26 cellular contexts compared by ENCODE assay signal in genomic region chr2:76731157-76731556, GRCh38.
"Had no signal": no experiment of that assay in that cellular context is flagged by ENCODE, and none has a peak within 500 bp of the region (broad histone marks: within the 10 kb centered on the region; RNA-seq: fewer than 3 reads in every experiment).

No MANE protein-coding gene starts in this region.

- H3K36me3 ChIP-seq: ascending aorta, gastrocnemius medialis, stomach, tibial artery, upper lobe of right lung had no signal

- H3K4me1 ChIP-seq: ascending aorta, gastrocnemius medialis, stomach, tibial artery, upper lobe of right lung had no signal

- H3K27ac ChIP-seq: ascending aorta, coronary artery, dorsolateral prefrontal cortex, gastrocnemius medialis, stomach, tibial artery, upper lobe of right lung had no signal

- H3K27me3 ChIP-seq: ascending aorta, dorsolateral prefrontal cortex, gastrocnemius medialis, stomach, tibial artery, upper lobe of right lung had no signal

- ATAC-seq: activated CD4-positive, alpha-beta T cell treated with anti-CD3 and anti-CD28 coated beads for 36 hours; effector memory CD8-positive, alpha-beta T cell; gastrocnemius medialis; left cardiac atrium; left ventricle myocardium superior; mucosa of descending colon; natural killer cell treated with Interleukin-12 subunit alpha and Interleukin-12 subunit beta and Interleukin-15 and Interleukin-18, amount 100 ng/mL, for 72 hours; right cardiac atrium; stimulated activated naive B cell treated with anti-CD40 and anti-IgM and Interleukin-4, amounts not matched to agents 10 μg/mL and 1 μg/mL and 100 μg/mL, for 72 hours; upper lobe of right lung had no signal

- H3K4me3 ChIP-seq: ascending aorta, coronary artery, dorsolateral prefrontal cortex, gastrocnemius medialis, mucosa of descending colon, stomach, tibial artery, upper lobe of right lung had no signal

- H3K9me3 ChIP-seq: ascending aorta, gastrocnemius medialis, mucosa of descending colon, stomach, tibial artery, upper lobe of right lung had no signal

- DNase-seq: activated B cell treated with CpG ODN at 0.5 μM for 24 hours; activated CD4-positive, alpha-beta T cell treated with anti-CD3 and anti-CD28 coated beads for 36 hours; activated CD4-positive, alpha-beta T cell treated with anti-CD3 and anti-CD28 coated beads, Interleukin-2, amount 50 U/mL, for 4 hours; activated CD8-positive, alpha-beta memory T cell treated with anti-CD3 and anti-CD28 coated beads for 24 hours; activated effector memory CD4-positive, alpha-beta T cell treated with anti-CD3 and anti-CD28 coated beads, Interleukin-2, amount 50 U/mL, for 16 hours; activated naive CD4-positive, alpha-beta T cell treated with anti-CD3 and anti-CD28 coated beads for 36 hours; activated naive CD8-positive, alpha-beta T cell treated with anti-CD3 and anti-CD28 coated beads, Interleukin-2, amount 10 ng/mL, durations not matched to agents 7 days and 5 days; dorsolateral prefrontal cortex; effector memory CD8-positive, alpha-beta T cell; erythroblast; gastrocnemius medialis; glutamatergic neuron; islet precursor cell; left cardiac atrium; left ventricle myocardium superior; mucosa of descending colon; right cardiac atrium; stimulated activated CD4-positive, alpha-beta T cell treated with anti-CD3 and anti-CD28 coated beads, Interleukin-15, amount 100 ng/mL, for 24 hours; stimulated activated CD4-positive, alpha-beta T cell treated with anti-CD3 and anti-CD28 coated beads, Interleukin-2, amount 100 ng/mL, for 24 hours; stimulated activated naive B cell treated with anti-CD40 and anti-IgM and Interleukin-4, amounts not matched to agents 10 μg/mL and 1 μg/mL and 100 μg/mL, for 72 hours; stomach; tibial artery; upper lobe of right lung had no signal
